Comparison of ENCODE assay signal across 8 cellular contexts in the genomic region with DNA sequence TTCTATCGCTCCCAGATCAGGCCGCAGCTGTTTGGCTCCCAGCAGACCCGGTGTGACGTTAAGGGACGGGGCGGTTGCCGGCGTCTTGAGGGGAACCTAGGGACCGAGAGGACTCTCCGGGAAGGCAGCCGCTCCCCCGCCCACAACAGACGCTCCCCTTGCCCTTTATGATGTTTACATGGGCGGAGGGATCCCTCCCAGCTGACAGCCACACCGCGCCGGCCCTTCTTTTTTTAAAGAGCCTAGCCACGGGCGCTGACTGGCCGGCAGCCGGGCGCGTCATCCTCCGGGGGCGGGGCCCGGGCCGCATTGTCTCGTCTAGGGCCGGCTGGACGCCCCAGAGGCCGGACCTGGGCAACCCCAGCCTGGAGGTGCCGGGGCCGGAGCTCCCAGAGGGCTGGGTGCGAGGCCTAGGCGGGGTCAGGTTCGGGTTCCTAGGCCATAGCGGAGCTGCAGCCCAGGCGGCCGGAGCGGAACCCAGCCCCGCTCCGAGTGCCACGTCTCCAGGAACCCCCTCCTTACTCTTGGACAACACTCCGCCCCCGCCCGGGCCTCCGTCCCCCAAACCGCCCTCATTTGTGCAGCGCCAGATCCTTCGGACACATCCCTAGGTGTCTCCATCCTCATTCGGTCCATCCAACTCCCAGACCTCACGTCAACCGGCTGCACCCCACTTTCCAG. TPM values are rescaled to one million over a fixed set of nuclear protein-coding genes. Genes with fewer than 3 reads are reported as not detected.
DNase-seq lines count a peak whose midpoint lies in the region; ATAC-seq and TF ChIP-seq lines count a peak whose summit lies in the region.

Gene PCAT6 (plus strand): TSS at position 340 of the 681 bp plus-strand sequence.

- POLR2A ChIA-PET in Panc1 (lab: Charles Lee): interaction anchor here (0.5 to 1.1 kb wide), 3 partner anchors 9 to 465 kb away, joined by 3 to 4 read pairs (median 4); no protein-coding TSS in a partner anchor

- in situ Hi-C loops in Panc1 (cut with HindIII; ENCODE audit: low pct_unique_long_range_greater_than_20kb, low sequenced_read_pairs): no loop called here

- peaks cover 17% of the 10 kb centered on the region for H3K4me1 ChIP-seq in Panc1 (ENCODE audit: control insufficient read depth, insufficient read depth, low read length)
- H3K4me1 ChIP-seq in esophagus squamous epithelium: peaks cover 16 to 76% (median 24%) of the 10 kb centered on the region in 3 donors

- peak within 1 kb of the TSS; percentile 80 to 85 for H3K4me3 Mint-ChIP-seq in activated T-cell treated with anti-CD3 and anti-CD28 coated beads, Interleukin-2, amount 50 U/mL, for 72 hours

- H3K9me3 Mint-ChIP-seq in activated T-cell treated with anti-CD3 and anti-CD28 coated beads, Interleukin-2, amount 50 U/mL, for 72 hours: no peaks in the 10 kb centered on the region

- no peak for TF ChIP-seq CTCF in Panc1 (IDR thresholded peaks at IDR 0.05)
- no peak for TF ChIP-seq CTCF in esophagus squamous epithelium (IDR thresholded peaks at IDR 0.05)

- H3K27ac Mint-ChIP-seq in activated T-cell treated with anti-CD3 and anti-CD28 coated beads, Interleukin-2, amount 50 U/mL, for 72 hours: peak within 1 kb of the TSS; percentile 43

- peaks cover 27% of the 10 kb centered on the region for H3K27me3 Mint-ChIP-seq in activated T-cell treated with anti-CD3 and anti-CD28 coated beads, Interleukin-2, amount 50 U/mL, for 72 hours (ENCODE audit: low read depth)

- DNase-seq in DMS114 treated with DMSO at 0.1 percent for 48 hours (lab: John Stamatoyannopoulos, UW; ENCODE audit: unreplicated experiment) (peak; percentile 85), Panc1 (ENCODE audit: low read depth, low spot score) (peak; percentile 58), esophagus squamous epithelium (lab: John Stamatoyannopoulos, UW) (peak; percentile 84), myocyte (ENCODE audit: low read depth) (peak; percentile 97)
- peak; percentile 87 for DNase-seq in Jurkat, Clone E6-1 (ENCODE audit: low read depth, low spot score)
- peak; percentile 92 to 94 for DNase-seq in activated T-cell treated with anti-CD3 and anti-CD28 coated beads, Interleukin-2, amount 50 U/mL, for 72 hours
- DNase-seq in stimulated activated CD8-positive, alpha-beta memory T cell treated with anti-CD3 and anti-CD28 coated beads, Interleukin-7, amount 100 ng/mL, for 24 hours (ENCODE audit: low read depth): peak; percentile 70

- 0% methylated on average over 15 to 20 of the region's 53 CpGs for WGBS in esophagus squamous epithelium, 2 donors

- peak within 1 kb of the TSS; percentile 87 for H3K4me3 ChIP-seq in Jurkat, Clone E6-1 (ENCODE audit: low read length)
- H3K4me3 ChIP-seq in Panc1 (ENCODE audit: low read depth in 2 of 2, low read length in 2 of 2) (peak within 1 kb of the TSS; percentile 73 to 78), esophagus squamous epithelium (peak within 1 kb of the TSS; percentile 47 to 90 (median 72))

- peaks cover 37% of the 10 kb centered on the region for H3K4me1 Mint-ChIP-seq in activated T-cell treated with anti-CD3 and anti-CD28 coated beads, Interleukin-2, amount 50 U/mL, for 72 hours (ENCODE audit: low read depth)

- intact Hi-C loops in Panc1 (cut with micrococcal nuclease; ENCODE audit: unreplicated experiment) (no loop called here), esophagus squamous epithelium (cut with DNase I) (no loop called here)

- BruUV-seq in Panc1 (replicated peaks; lab: Mats Ljungman, UMichigan): no TSS peak

- no peaks in the 10 kb centered on the region; the same call in 1 of the 2 replicates for H3K36me3 ChIP-seq in Panc1 (ENCODE audit: control insufficient read depth, insufficient read depth, low read length)
- H3K36me3 ChIP-seq in esophagus squamous epithelium: no peaks in the 10 kb centered on the region

- CTCF ChIA-PET in Panc1 (lab: Charles Lee): no interaction called here

- H3K27ac ChIP-seq in Panc1 (ENCODE audit: low read length) (peak within 1 kb of the TSS; percentile 80), esophagus squamous epithelium (peak within 1 kb of the TSS; percentile 78 to 92 (median 91))

- peak in 3 of 4 donors; percentile 71 to 83 (median 83) for TF ChIP-seq POLR2A in esophagus squamous epithelium (IDR thresholded peaks at IDR 0.05)

- ATAC-seq in GM21619 (IDR thresholded peaks at IDR 0.05; ENCODE audit: unreplicated experiment): peak; percentile 72
- peak; percentile 87 for ATAC-seq in Panc1
- ATAC-seq in activated T-cell treated with anti-CD3 and anti-CD28 coated beads, Interleukin-2, amount 50 U/mL, for 72 hours (replicated peaks in 1 of 2): peak; percentile 82 to 83

- peaks cover 2 to 5% of the 10 kb centered on the region in 2 donors for H3K36me3 Mint-ChIP-seq in activated T-cell treated with anti-CD3 and anti-CD28 coated beads, Interleukin-2, amount 50 U/mL, for 72 hours (ENCODE audit: insufficient read depth in 2 of 2)

- H3K27me3 ChIP-seq in Panc1 (ENCODE audit: control insufficient read depth, insufficient read depth, low read length): no peaks in the 10 kb centered on the region
- H3K27me3 ChIP-seq in esophagus squamous epithelium: no peaks in the 10 kb centered on the region

- no peaks in the 10 kb centered on the region for H3K9me3 ChIP-seq in Panc1 (ENCODE audit: control insufficient read depth, insufficient read depth, low read depth, low read length)
- H3K9me3 ChIP-seq in esophagus squamous epithelium: no peaks in the 10 kb centered on the region

RNA-seq across cellular contexts. Expression of gene PCAT6, which starts in this region (rescaled TPM):
- polyA plus RNA-seq in Jurkat, Clone E6-1 (2012; ENCODE audit: insufficient read depth, insufficient read length): not detected
- total RNA-seq in Panc1 (2021; ENCODE audit: unreplicated experiment) (2.2 TPM), esophagus squamous epithelium (1 to 10 TPM in 2 of 4 donors, under 1 TPM in 2; 0.57 to 1.2 (median 1.1) TPM), myocyte (0.78 and 0.99 TPM in 2 replicates)
- polyA plus RNA-seq in Panc1 (2012; ENCODE audit: insufficient read length): 6.8 TPM
- 1 to 10 TPM; 1.0 to 1.8 TPM for total RNA-seq in activated T-cell treated with anti-CD3 and anti-CD28 coated beads, Interleukin-2, amount 50 U/mL, for 72 hours
- polyA plus RNA-seq in myocyte (2012): 22.5 TPM

Comparison
In these comparisons a context has a peak if more than half of its experiments do, and no peak if none do; other contexts are left out.
1. Peak in every context shown above with its lines: DNase-seq, ATAC-seq, H3K4me3 ChIP-seq and H3K27ac ChIP-seq.